In genomic region chr5:66828551-66829421, GRCh38 we compare ENCODE assay signal across 8 cellular contexts.
DNase-seq lines count a peak whose midpoint lies in the region; ATAC-seq and TF ChIP-seq lines count a peak whose summit lies in the region.

No MANE protein-coding gene starts in this region.

- H3K36me3 Mint-ChIP-seq in activated T-cell treated with anti-CD3 and anti-CD28 coated beads, Interleukin-2, amount 50 U/mL, for 24 hours (ENCODE audit: low read depth), result no peaks in the 10 kb centered on the region
- no peaks in the 10 kb centered on the region for H3K36me3 Mint-ChIP-seq in stimulated activated naive B cell treated with anti-CD40 and anti-IgM and Interleukin-4, amounts not matched to agents 10 μg/mL and 1 μg/mL and 100 μg/mL, for 72 hours

- peak overlapping the region; percentile 91 for H3K27ac Mint-ChIP-seq in activated T-cell treated with anti-CD3 and anti-CD28 coated beads, Interleukin-2, amount 50 U/mL, for 24 hours
- peak overlapping the region; percentile 86 for H3K27ac Mint-ChIP-seq in stimulated activated naive B cell treated with anti-CD40 and anti-IgM and Interleukin-4, amounts not matched to agents 10 μg/mL and 1 μg/mL and 100 μg/mL, for 72 hours

- peak overlapping the region; percentile 26 to 65 (median 40) for H3K4me3 ChIP-seq in esophagus squamous epithelium

- peak; percentile 74 for ATAC-seq in HG02588 (IDR thresholded peaks at IDR 0.05; ENCODE audit: unreplicated experiment)
- ATAC-seq in stimulated activated naive B cell treated with anti-CD40 and anti-IgM and Interleukin-4, amounts not matched to agents 10 μg/mL and 1 μg/mL and 100 μg/mL, for 72 hours (replicated peaks), result peak; percentile 93 to 95

- H3K27ac ChIP-seq in esophagus squamous epithelium, result peak overlapping the region; percentile 56 to 78 (median 68)

- peaks cover 37% of the 10 kb centered on the region for H3K4me1 Mint-ChIP-seq in activated T-cell treated with anti-CD3 and anti-CD28 coated beads, Interleukin-2, amount 50 U/mL, for 24 hours (ENCODE audit: low read depth)
- H3K4me1 Mint-ChIP-seq in stimulated activated naive B cell treated with anti-CD40 and anti-IgM and Interleukin-4, amounts not matched to agents 10 μg/mL and 1 μg/mL and 100 μg/mL, for 72 hours, result peaks cover 14 to 16% of the 10 kb centered on the region in 2 donors

- intact Hi-C loops in esophagus squamous epithelium (cut with DNase I), result no loop called here

- no peaks in the 10 kb centered on the region for H3K9me3 ChIP-seq in esophagus squamous epithelium

- peak in 1 of 4 donors; percentile 61 for TF ChIP-seq POLR2A in esophagus squamous epithelium (IDR thresholded peaks at IDR 0.05)

- DNase-seq in DMS153 (lab: John Stamatoyannopoulos, UW), result peak; percentile 21
- DNase-seq in NCI-H526 (lab: John Stamatoyannopoulos, UW), result peak; percentile 3 to 67
- DNase-seq in activated T-cell treated with anti-CD3 and anti-CD28 coated beads, Interleukin-2, amount 50 U/mL, for 24 hours, result peak; percentile 66
- DNase-seq in esophagus squamous epithelium (lab: John Stamatoyannopoulos, UW), result peak; percentile 6
- peak; percentile 70 for DNase-seq in mucosa of gallbladder (ENCODE audit: low spot score)
- peak; percentile 26 for DNase-seq in stimulated activated naive B cell treated with anti-CD40 and anti-IgM and Interleukin-4, amounts not matched to agents 10 μg/mL and 1 μg/mL and 100 μg/mL, for 72 hours
- no peak for DNase-seq in NCI-H2081 (lab: John Stamatoyannopoulos, UW)

- peak overlapping the region; percentile 83 for H3K4me3 Mint-ChIP-seq in activated T-cell treated with anti-CD3 and anti-CD28 coated beads, Interleukin-2, amount 50 U/mL, for 24 hours
- H3K4me3 Mint-ChIP-seq in stimulated activated naive B cell treated with anti-CD40 and anti-IgM and Interleukin-4, amounts not matched to agents 10 μg/mL and 1 μg/mL and 100 μg/mL, for 72 hours, result peak overlapping the region; percentile 84 to 85

- peaks cover 4 to 30% (median 4%) of the 10 kb centered on the region in 3 donors for H3K4me1 ChIP-seq in esophagus squamous epithelium

- H3K27me3 Mint-ChIP-seq in activated T-cell treated with anti-CD3 and anti-CD28 coated beads, Interleukin-2, amount 50 U/mL, for 24 hours, result peaks cover 53% of the 10 kb centered on the region
- peaks cover 22 to 32% of the 10 kb centered on the region in 2 donors for H3K27me3 Mint-ChIP-seq in stimulated activated naive B cell treated with anti-CD40 and anti-IgM and Interleukin-4, amounts not matched to agents 10 μg/mL and 1 μg/mL and 100 μg/mL, for 72 hours

- no peaks in the 10 kb centered on the region for H3K36me3 ChIP-seq in esophagus squamous epithelium

- WGBS in esophagus squamous epithelium, 2 donors, result 0 to 1% methylated on average over 20 to 21 of the region's 21 CpGs

- TF ChIP-seq CTCF in esophagus squamous epithelium (IDR thresholded peaks at IDR 0.05), result no peak

- no peaks in the 10 kb centered on the region for H3K9me3 Mint-ChIP-seq in activated T-cell treated with anti-CD3 and anti-CD28 coated beads, Interleukin-2, amount 50 U/mL, for 24 hours
- no peaks in the 10 kb centered on the region for H3K9me3 Mint-ChIP-seq in stimulated activated naive B cell treated with anti-CD40 and anti-IgM and Interleukin-4, amounts not matched to agents 10 μg/mL and 1 μg/mL and 100 μg/mL, for 72 hours

- H3K27me3 ChIP-seq in esophagus squamous epithelium, result no peaks in the 10 kb centered on the region

Comparison
In these comparisons a context has a peak if more than half of its experiments do, and no peak if none do; other contexts are left out.
1. DNase-seq: peak in DMS153 (single experiment), NCI-H526 (2 of 2), activated T-cell treated with anti-CD3 and anti-CD28 coated beads, Interleukin-2, amount 50 U/mL, for 24 hours (single experiment), esophagus squamous epithelium (single experiment), mucosa of gallbladder (single experiment) and stimulated activated naive B cell treated with anti-CD40 and anti-IgM and Interleukin-4, amounts not matched to agents 10 μg/mL and 1 μg/mL and 100 μg/mL, for 72 hours (single experiment); none in NCI-H2081 (0 of 2).